ENCODE assay signal across 23 cellular contexts in genomic region chr20:18657575-18657974, GRCh38.
DNase-seq lines count a peak whose midpoint lies in the region; ATAC-seq, FAIRE-seq and TF ChIP-seq lines count a peak whose summit lies in the region.
"Had no signal": no experiment of that assay in that cellular context is flagged by ENCODE, and none has a peak within 500 bp of the region (broad histone marks: within the 10 kb centered on the region; RNA-seq: fewer than 3 reads in every experiment).

No MANE protein-coding gene starts in this region.

- peaks cover 5% of the 10 kb centered on the region for H3K4me1 ChIP-seq in mesenchymal stem cell (ENCODE audit: control insufficient read depth, insufficient read depth, low read depth, low read length)

- peak; percentile 46 for DNase-seq in AG04450 (ENCODE audit: low read depth, low spot score)
- DNase-seq in NCI-H446 treated with DMSO at 0.1 percent for 48 hours (lab: John Stamatoyannopoulos, UW), result peak; percentile 33
- DNase-seq in epithelial cell of esophagus (ENCODE audit: low read depth), result peak; percentile 63
- DNase-seq in mesenchymal stem cell, result no peak
- DNase-seq in activated naive CD8-positive, alpha-beta T cell treated with anti-CD3 and anti-CD28 coated beads, Interleukin-2, amount 50 U/mL, for 24 hours, result no peak
- no peak for DNase-seq in medulla oblongata (ENCODE audit: extremely low spot score)
- no peak for DNase-seq in D721Med (ENCODE audit: insufficient read length, low spot score)
- DNase-seq: activated CD8-positive, alpha-beta T cell treated with anti-CD3 and anti-CD28 coated beads for 36 hours; activated T-cell treated with anti-CD3 and anti-CD28 coated beads, Interleukin-2, amount 50 U/mL, for 72 hours; CD4-positive, alpha-beta memory T cell; DMS79; esophagus squamous epithelium; hippocampal formation; midbrain; NCI-H345; retina; stimulated activated naive CD4-positive, alpha-beta T cell treated with Interleukin-2 at 50 U/mL for 16 hours; transverse colon had no signal

- H2BK12ac ChIP-seq in mesenchymal stem cell (ENCODE audit: low read length in 2 of 2), result no peak overlapping the region

- TF ChIP-seq CTCF in AG04450 (IDR thresholded peaks at IDR 0.05; ENCODE audit: low read depth, low read length) (no peak), epithelial cell of esophagus (IDR thresholded peaks at IDR 0.05; ENCODE audit: insufficient read depth, low read depth, low read length, missing control alignments) (no peak), D721Med (IDR thresholded peaks at IDR 0.05; ENCODE audit: insufficient read depth, missing control alignments) (no peak)

- H2BK5ac ChIP-seq in mesenchymal stem cell (ENCODE audit: low read depth, low read length, poor library complexity, severe bottlenecking), result no peak overlapping the region

- H3K79me1 ChIP-seq in mesenchymal stem cell (replicated peaks; ENCODE audit: low read length, poor library complexity, severe bottlenecking), result peaks cover 6% of the 10 kb centered on the region

- no peak for FAIRE-seq in D721Med (lab: Jason Lieb, UNC)
- FAIRE-seq: keratinocyte had no signal

- peak overlapping the region; percentile 4 for H2AK5ac ChIP-seq in mesenchymal stem cell (ENCODE audit: low read length, severe bottlenecking)

- no peaks in the 10 kb centered on the region for H3K36me3 ChIP-seq in mesenchymal stem cell (ENCODE audit: control insufficient read depth in 1 of 2, insufficient read depth in 2 of 2, low read depth in 1 of 2, low read length in 2 of 2)
- H3K36me3 ChIP-seq: esophagus squamous epithelium, transverse colon had no signal

- no peak overlapping the region for H2AFZ ChIP-seq in mesenchymal stem cell (ENCODE audit: low read depth, low read length)

- H3K4me1 Mint-ChIP-seq in activated naive CD8-positive, alpha-beta T cell treated with anti-CD3 and anti-CD28 coated beads, Interleukin-2, amount 50 U/mL, for 24 hours, result no peaks in the 10 kb centered on the region

- H3K27ac Mint-ChIP-seq in activated naive CD8-positive, alpha-beta T cell treated with anti-CD3 and anti-CD28 coated beads, Interleukin-2, amount 50 U/mL, for 24 hours, result no peak overlapping the region
- H3K27ac Mint-ChIP-seq: activated CD8-positive, alpha-beta T cell treated with anti-CD3 and anti-CD28 coated beads for 36 hours; activated naive CD4-positive, alpha-beta T cell treated with anti-CD3 and anti-CD28 coated beads, Interleukin-2, amount 50 U/mL, for 72 hours; activated T-cell treated with anti-CD3 and anti-CD28 coated beads, Interleukin-2, amount 50 U/mL, for 72 hours had no signal

- no peaks in the 10 kb centered on the region for H3K9me3 Mint-ChIP-seq in activated naive CD8-positive, alpha-beta T cell treated with anti-CD3 and anti-CD28 coated beads, Interleukin-2, amount 50 U/mL, for 24 hours
- H3K9me3 Mint-ChIP-seq: activated CD8-positive, alpha-beta T cell treated with anti-CD3 and anti-CD28 coated beads for 36 hours; activated naive CD4-positive, alpha-beta T cell treated with anti-CD3 and anti-CD28 coated beads, Interleukin-2, amount 50 U/mL, for 72 hours; activated T-cell treated with anti-CD3 and anti-CD28 coated beads, Interleukin-2, amount 50 U/mL, for 72 hours; neural crest cell had no signal

- H3K27me3 ChIP-seq in AG04450 (ENCODE audit: control insufficient read depth, insufficient read depth, low read length) (no peaks in the 10 kb centered on the region), mesenchymal stem cell (ENCODE audit: control insufficient read depth in 1 of 2, insufficient read depth in 1 of 2, low read length in 2 of 2) (no peaks in the 10 kb centered on the region)
- H3K27me3 ChIP-seq: esophagus squamous epithelium, transverse colon had no signal

- H3K4me3 ChIP-seq in AG04450 (ENCODE audit: low read depth, low read length), result no peak overlapping the region
- no peak overlapping the region for H3K4me3 ChIP-seq in epithelial cell of esophagus (ENCODE audit: low read length)
- H3K4me3 ChIP-seq in mesenchymal stem cell (ENCODE audit: insufficient read depth in 1 of 2, low read depth in 1 of 2, low read length in 2 of 2), result no peak overlapping the region
- H3K4me3 ChIP-seq: esophagus squamous epithelium, transverse colon had no signal

- no peak overlapping the region for H3K14ac ChIP-seq in mesenchymal stem cell (ENCODE audit: low read length in 2 of 2)

- no CpG with 5 or more reads among the region's 4 CpGs for WGBS in mesenchymal stem cell

- no peak overlapping the region for H3K9ac ChIP-seq in mesenchymal stem cell (ENCODE audit: low read length)

- ATAC-seq in GM21381 (IDR thresholded peaks at IDR 0.05; ENCODE audit: unreplicated experiment), result no peak
- ATAC-seq in activated naive CD8-positive, alpha-beta T cell treated with anti-CD3 and anti-CD28 coated beads, Interleukin-2, amount 50 U/mL, for 24 hours, result no peak
- ATAC-seq: activated CD8-positive, alpha-beta T cell treated with anti-CD3 and anti-CD28 coated beads for 36 hours; activated naive CD4-positive, alpha-beta T cell treated with anti-CD3 and anti-CD28 coated beads, Interleukin-2, amount 50 U/mL, for 72 hours; activated T-cell treated with anti-CD3 and anti-CD28 coated beads, Interleukin-2, amount 50 U/mL, for 72 hours had no signal

- no peak overlapping the region for H3K23ac ChIP-seq in mesenchymal stem cell (ENCODE audit: low read length in 2 of 2)

- no peak overlapping the region for H4K91ac ChIP-seq in mesenchymal stem cell (ENCODE audit: low read length)

- H3K27ac ChIP-seq in AG04450 (ENCODE audit: low read depth, low read length) (peak overlapping the region; percentile 47), mesenchymal stem cell (ENCODE audit: low read length, poor library complexity, severe bottlenecking) (peak overlapping the region; percentile 34)
- H3K27ac ChIP-seq: transverse colon, VCaP had no signal

- H3K9me3 ChIP-seq in AG04450 (ENCODE audit: control insufficient read depth, insufficient read depth, low read length), result no peaks in the 10 kb centered on the region
- H3K9me3 ChIP-seq in mesenchymal stem cell (ENCODE audit: control insufficient read depth, low read length), result no peaks in the 10 kb centered on the region
- H3K9me3 ChIP-seq: esophagus squamous epithelium, transverse colon had no signal

- no peak overlapping the region for H4K8ac ChIP-seq in mesenchymal stem cell (ENCODE audit: low read length)

- H3K27me3 Mint-ChIP-seq in activated naive CD8-positive, alpha-beta T cell treated with anti-CD3 and anti-CD28 coated beads, Interleukin-2, amount 50 U/mL, for 24 hours, result no peaks in the 10 kb centered on the region
- H3K27me3 Mint-ChIP-seq: activated CD8-positive, alpha-beta T cell treated with anti-CD3 and anti-CD28 coated beads for 36 hours; CD4-positive, alpha-beta memory T cell had no signal

- no peak overlapping the region for H3K4me2 ChIP-seq in mesenchymal stem cell (ENCODE audit: low read length, poor library complexity, severe bottlenecking)

- H3K4me3 Mint-ChIP-seq in activated naive CD8-positive, alpha-beta T cell treated with anti-CD3 and anti-CD28 coated beads, Interleukin-2, amount 50 U/mL, for 24 hours, result no peak overlapping the region
- H3K4me3 Mint-ChIP-seq: activated CD8-positive, alpha-beta T cell treated with anti-CD3 and anti-CD28 coated beads for 36 hours; activated T-cell treated with anti-CD3 and anti-CD28 coated beads, Interleukin-2, amount 50 U/mL, for 72 hours; CD4-positive, alpha-beta memory T cell; neural crest cell had no signal

- H3K4ac ChIP-seq in mesenchymal stem cell (ENCODE audit: low read depth in 1 of 2, low read length in 2 of 2), result no peak overlapping the region

- POLR2A ChIA-PET in AG04450 (lab: Yijun Ruan, JAX), result no interaction called here

- H3K18ac ChIP-seq in mesenchymal stem cell (ENCODE audit: low read depth in 1 of 2, low read length in 2 of 2), result no peak overlapping the region

- H3K36me3 Mint-ChIP-seq in activated naive CD8-positive, alpha-beta T cell treated with anti-CD3 and anti-CD28 coated beads, Interleukin-2, amount 50 U/mL, for 24 hours (ENCODE audit: low read depth), result peaks cover 3% of the 10 kb centered on the region

- H2BK120ac ChIP-seq in mesenchymal stem cell (ENCODE audit: low read depth, low read length), result no peak overlapping the region

- CTCF ChIA-PET in AG04450 (lab: Charles Lee), result interaction anchor here (1.8 kb wide), 1 partner anchor 25 kb away, joined by 7 read pairs; no protein-coding TSS in a partner anchor

- H2BK15ac ChIP-seq in mesenchymal stem cell (ENCODE audit: low read depth, poor library complexity, severe bottlenecking), result no peak overlapping the region

Comparison
In these comparisons a context has a peak if more than half of its experiments do, and no peak if none do; other contexts are left out.
1. DNase-seq: peak in AG04450 (single experiment), NCI-H446 treated with DMSO at 0.1 percent for 48 hours (single experiment) and epithelial cell of esophagus (single experiment); none in mesenchymal stem cell (single experiment), activated naive CD8-positive, alpha-beta T cell treated with anti-CD3 and anti-CD28 coated beads, Interleukin-2, amount 50 U/mL, for 24 hours (single experiment), medulla oblongata (single experiment) and D721Med (single experiment).